ENCODE assay signal across 7 cellular contexts in the genomic region with DNA sequence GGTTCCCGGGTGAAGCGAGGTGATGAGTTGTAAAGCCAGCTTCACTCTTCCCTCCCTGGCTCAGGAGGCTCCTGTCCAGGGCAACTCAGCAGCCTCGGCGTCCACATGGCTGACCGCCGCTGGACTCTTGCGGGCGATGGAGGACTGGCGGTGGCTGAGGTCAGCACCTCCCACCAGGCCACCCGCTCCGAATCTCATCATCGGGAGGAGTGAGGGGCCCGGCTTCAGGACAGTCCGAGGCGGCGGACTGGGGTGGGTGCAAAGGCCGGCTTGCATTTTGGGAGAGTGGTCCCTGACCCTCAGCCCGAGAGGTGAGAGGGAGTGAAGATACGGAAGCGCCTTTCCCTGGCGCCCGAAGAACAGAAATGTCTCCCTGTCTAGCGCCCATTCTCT. TPM values are rescaled to one million over a fixed set of nuclear protein-coding genes. Genes with fewer than 3 reads are reported as not detected.
DNase-seq lines count a peak whose midpoint lies in the region; ATAC-seq and TF ChIP-seq lines count a peak whose summit lies in the region.

No MANE protein-coding gene starts in this region.

- H3K4me3 Mint-ChIP-seq in stimulated activated naive CD8-positive, alpha-beta T cell treated with anti-CD3 and anti-CD28 coated beads, Interleukin-15, amount 100 ng/mL, for 72 hours: peak overlapping the region; percentile 98 to 99

- no peak for TF ChIP-seq CTCF in ascending aorta (IDR thresholded peaks at IDR 0.05)

- no peak for DNase-seq in ascending aorta (ENCODE audit: low spot score in 2 of 2)
- peak; percentile 24 for DNase-seq in iPS-NIHi7 (ENCODE audit: extremely low spot score)
- no peak for DNase-seq in stimulated activated naive CD8-positive, alpha-beta T cell treated with anti-CD3 and anti-CD28 coated beads, Interleukin-15, amount 100 ng/mL, for 72 hours
- no peak for DNase-seq in KG1 (lab: John Stamatoyannopoulos, UW)

- peak overlapping the region; percentile 99 for H3K27ac Mint-ChIP-seq in stimulated activated naive CD8-positive, alpha-beta T cell treated with anti-CD3 and anti-CD28 coated beads, Interleukin-15, amount 100 ng/mL, for 72 hours

- peaks cover 10 to 14% of the 10 kb centered on the region in 2 donors for H3K4me1 ChIP-seq in ascending aorta

- H3K27me3 ChIP-seq in ascending aorta: no peaks in the 10 kb centered on the region

- intact Hi-C loops in ascending aorta (cut with DNase I): loop anchor here (10.0 kb wide), 1 partner anchor 811 kb away; a partner anchor contains a TSS

- H3K27ac ChIP-seq in ascending aorta: peak overlapping the region; percentile 98

- ATAC-seq in GM18870 (IDR thresholded peaks at IDR 0.05; ENCODE audit: unreplicated experiment) (peak; percentile 6), HG03342 (IDR thresholded peaks at IDR 0.05; ENCODE audit: unreplicated experiment) (peak; percentile 2), HG03565 (IDR thresholded peaks at IDR 0.05; ENCODE audit: unreplicated experiment) (no peak)
- no peak for ATAC-seq in stimulated activated naive CD8-positive, alpha-beta T cell treated with anti-CD3 and anti-CD28 coated beads, Interleukin-15, amount 100 ng/mL, for 72 hours

- H3K4me1 Mint-ChIP-seq in stimulated activated naive CD8-positive, alpha-beta T cell treated with anti-CD3 and anti-CD28 coated beads, Interleukin-15, amount 100 ng/mL, for 72 hours: peaks cover 33% of the 10 kb centered on the region

- no peaks in the 10 kb centered on the region for H3K27me3 Mint-ChIP-seq in stimulated activated naive CD8-positive, alpha-beta T cell treated with anti-CD3 and anti-CD28 coated beads, Interleukin-15, amount 100 ng/mL, for 72 hours

- no peaks in the 10 kb centered on the region for H3K9me3 ChIP-seq in ascending aorta

- peaks cover 0 to 21% of the 10 kb centered on the region in 2 donors for H3K36me3 ChIP-seq in ascending aorta

- H3K4me3 ChIP-seq in ascending aorta: peak overlapping the region; percentile 96

- H3K9me3 Mint-ChIP-seq in stimulated activated naive CD8-positive, alpha-beta T cell treated with anti-CD3 and anti-CD28 coated beads, Interleukin-15, amount 100 ng/mL, for 72 hours: no peaks in the 10 kb centered on the region

RNA-seq across cellular contexts. Expression of a gene that starts 0.8 kb away (rescaled TPM):
- 46.1 TPM for total RNA-seq in ascending aorta

Comparison
In these comparisons a context has a peak if more than half of its experiments do, and no peak if none do; other contexts are left out.
1. ATAC-seq: peak in GM18870 (single experiment) and HG03342 (single experiment); none in stimulated activated naive CD8-positive, alpha-beta T cell treated with anti-CD3 and anti-CD28 coated beads, Interleukin-15, amount 100 ng/mL, for 72 hours (single experiment) and HG03565 (single experiment).